In genomic region chr12:95646781-95647184, GRCh38 we compare ENCODE assay signal across 15 cellular contexts.
DNase-seq lines count a peak whose midpoint lies in the region; ATAC-seq and TF ChIP-seq lines count a peak whose summit lies in the region.
"Had no signal": no experiment of that assay in that cellular context is flagged by ENCODE, and none has a peak within 500 bp of the region (broad histone marks: within the 10 kb centered on the region; RNA-seq: fewer than 3 reads in every experiment).

No MANE protein-coding gene starts in this region.

- H3K4me1 ChIP-seq in gastroesophageal sphincter, result peaks cover 0 to 26% (median 3%) of the 10 kb centered on the region in 3 donors

- no peak overlapping the region for H3K4me3 ChIP-seq in gastroesophageal sphincter
- H3K4me3 ChIP-seq in skeletal muscle cell (ENCODE audit: low read depth, low read length), result no peak overlapping the region

- no peak for TF ChIP-seq CTCF in gastroesophageal sphincter (IDR thresholded peaks at IDR 0.05)

- DNase-seq in EH (ENCODE audit: low read depth), result peak; percentile 99
- DNase-seq in amniotic stem cell (lab: John Stamatoyannopoulos, UW), result peak; percentile 14
- peak; percentile 68 for DNase-seq in skeletal muscle cell (ENCODE audit: low read depth)
- DNase-seq in NCI-H2029 treated with DMSO at 0.1 percent for 48 hours (lab: John Stamatoyannopoulos, UW), result no peak
- DNase-seq in effector CD4-positive, alpha-beta T cell, result no peak
- no peak for DNase-seq in DMS 273 (lab: John Stamatoyannopoulos, UW; ENCODE audit: unreplicated experiment)
- DNase-seq in SIG-M5 treated with dmso at 0.1 percent for 504 hours (lab: John Stamatoyannopoulos, UW; ENCODE audit: unreplicated experiment), result no peak
- DNase-seq: activated CD8-positive, alpha-beta T cell treated with anti-CD3 and anti-CD28 coated beads, Interleukin-2, amount 10 ng/mL, durations not matched to agents 7 days and 5 days; activated naive CD4-positive, alpha-beta T cell treated with anti-CD3 and anti-CD28 coated beads for 36 hours; dermis blood vessel endothelial cell; NCI-H1048; NCI-H446 treated with DMSO at 0.1 percent for 48 hours; stimulated activated CD4-positive, alpha-beta T cell treated with anti-CD3 and anti-CD28 coated beads, Interleukin-12 subunit alpha, Interleukin-12 subunit beta, amount 100 ng/mL, for 4 hours had no signal

- TF ChIP-seq EP300 in gastroesophageal sphincter (IDR thresholded peaks at IDR 0.05), result no peak

- 28 to 29% methylated on average over 3 to 4 of the region's 5 CpGs for WGBS in gastroesophageal sphincter (ENCODE audit: low coverage in 1 of 2), 2 donors

- peak overlapping the region in 3 of 4 donors; percentile 6 to 23 (median 20) for H3K27ac ChIP-seq in gastroesophageal sphincter
- H3K27ac ChIP-seq: RWPE1 had no signal

- ATAC-seq in gastroesophageal sphincter, result peak; percentile 10
- ATAC-seq: activated CD8-positive, alpha-beta T cell treated with anti-CD3 and anti-CD28 coated beads, Interleukin-2, amount 10 ng/mL, durations not matched to agents 7 days and 5 days had no signal

- no peaks in the 10 kb centered on the region for H3K27me3 ChIP-seq in gastroesophageal sphincter

- H3K9me3 ChIP-seq in gastroesophageal sphincter, result no peaks in the 10 kb centered on the region

- no peaks in the 10 kb centered on the region for H3K36me3 ChIP-seq in gastroesophageal sphincter

- TF ChIP-seq POLR2A in gastroesophageal sphincter (IDR thresholded peaks at IDR 0.05), result no peak

Comparison
In these comparisons a context has a peak if more than half of its experiments do, and no peak if none do; other contexts are left out.
1. DNase-seq: peak in EH (single experiment), amniotic stem cell (single experiment) and skeletal muscle cell (single experiment); none in NCI-H2029 treated with DMSO at 0.1 percent for 48 hours (single experiment), effector CD4-positive, alpha-beta T cell (single experiment), DMS 273 (single experiment) and SIG-M5 treated with dmso at 0.1 percent for 504 hours (single experiment).